Comparison of ENCODE assay signal across 4 cellular contexts in the genomic region with DNA sequence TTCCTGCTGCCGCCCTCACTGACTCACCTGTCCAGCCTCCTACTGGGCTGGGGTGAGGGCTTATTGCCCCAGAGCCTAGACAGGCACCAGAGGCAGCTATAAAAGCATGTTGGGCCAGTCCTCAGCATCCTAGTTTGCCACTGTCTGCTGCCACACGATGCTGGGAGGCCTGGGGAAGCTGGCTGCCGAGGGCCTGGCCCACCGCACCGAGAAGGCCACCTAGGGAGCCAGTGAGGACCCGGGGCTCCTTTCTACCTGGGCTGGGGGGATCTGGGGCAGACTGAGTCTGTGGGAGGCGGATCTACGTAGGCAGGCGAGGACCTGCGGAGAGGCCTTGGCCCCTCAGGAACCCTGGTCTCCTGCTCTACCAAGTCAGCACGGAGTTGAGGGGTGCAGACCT. TPM values are rescaled to one million over a fixed set of nuclear protein-coding genes. Genes with fewer than 3 reads are reported as not detected.
"Had no signal": no experiment of that assay in that cellular context is flagged by ENCODE, and none has a peak within 500 bp of the region (broad histone marks: within the 10 kb centered on the region; RNA-seq: fewer than 3 reads in every experiment).

No MANE protein-coding gene starts in this region.

RNA-seq across cellular contexts. Expression of a gene that starts 6.6 kb away (rescaled TPM):
- total RNA-seq: GM23338, H1, HepG2 had no signal
- polyA plus RNA-seq: GM23338, H1, HepG2, IgD-negative memory B cell had no signal
